In genomic region chr7:6143997-6144396, GRCh38 we compare ENCODE assay signal across 19 cellular contexts. TPM values are rescaled to one million over a fixed set of nuclear protein-coding genes. Genes with fewer than 3 reads are reported as not detected.
DNase-seq lines count a peak whose midpoint lies in the region; ATAC-seq, FAIRE-seq and TF ChIP-seq lines count a peak whose summit lies in the region.
"Had no signal": no experiment of that assay in that cellular context is flagged by ENCODE, and none has a peak within 500 bp of the region (broad histone marks: within the 10 kb centered on the region; RNA-seq: fewer than 3 reads in every experiment).

No MANE protein-coding gene starts in this region.

- peak; percentile 74 for FAIRE-seq in urothelium cell line (lab: Jason Lieb, UNC)
- FAIRE-seq: GM12891 had no signal

- no peaks in the 10 kb centered on the region for H3K4me1 ChIP-seq in CD4-positive, alpha-beta memory T cell (ENCODE audit: insufficient read depth, low read length)
- H3K4me1 ChIP-seq: BE2C had no signal

- H3K4me3 Mint-ChIP-seq in activated T-cell treated with anti-CD3 and anti-CD28 coated beads, Interleukin-2, amount 50 U/mL, for 24 hours: no peak overlapping the region
- no peak overlapping the region for H3K4me3 Mint-ChIP-seq in CD4-positive, alpha-beta memory T cell
- H3K4me3 Mint-ChIP-seq in activated T-helper 17 cell treated with anti-CD3 and anti-CD28 coated beads, Interleukin-2, amount 50 U/mL, for 72 hours: no peak overlapping the region
- H3K4me3 Mint-ChIP-seq in HFFc6: no peak overlapping the region
- H3K4me3 Mint-ChIP-seq: CD8-positive, alpha-beta T cell; H9 had no signal

- peak overlapping the region; percentile 26 for H3K27ac Mint-ChIP-seq in activated T-cell treated with anti-CD3 and anti-CD28 coated beads, Interleukin-2, amount 50 U/mL, for 24 hours
- peak overlapping the region in 4 of 7 donors; percentile 16 to 60 (median 33) for H3K27ac Mint-ChIP-seq in CD4-positive, alpha-beta memory T cell
- peak overlapping the region; percentile 33 for H3K27ac Mint-ChIP-seq in activated T-helper 17 cell treated with anti-CD3 and anti-CD28 coated beads, Interleukin-2, amount 50 U/mL, for 72 hours
- H3K27ac Mint-ChIP-seq in HFFc6: no peak overlapping the region
- H3K27ac Mint-ChIP-seq: CD8-positive, alpha-beta T cell had no signal

- intact Hi-C loops in CD4-positive, alpha-beta memory T cell (cut with micrococcal nuclease): no loop called here

- H3K36me3 ChIP-seq in CD4-positive, alpha-beta memory T cell (ENCODE audit: insufficient read depth, low read length): peaks cover 77% of the 10 kb centered on the region

- H3K9me3 ChIP-seq in CD4-positive, alpha-beta memory T cell (ENCODE audit: control insufficient read depth in 1 of 2, low read length in 2 of 2): no peaks in the 10 kb centered on the region
- H3K9me3 ChIP-seq: BE2C had no signal

- TF ChIP-seq CTCF in HFFc6 (IDR thresholded peaks at IDR 0.05): no peak

- peaks cover 92% of the 10 kb centered on the region for H3K36me3 Mint-ChIP-seq in activated T-cell treated with anti-CD3 and anti-CD28 coated beads, Interleukin-2, amount 50 U/mL, for 24 hours (ENCODE audit: low read depth)
- peaks cover 68 to 78% of the 10 kb centered on the region in 2 donors for H3K36me3 Mint-ChIP-seq in CD4-positive, alpha-beta memory T cell
- peaks cover 99% of the 10 kb centered on the region for H3K36me3 Mint-ChIP-seq in activated T-helper 17 cell treated with anti-CD3 and anti-CD28 coated beads, Interleukin-2, amount 50 U/mL, for 72 hours (ENCODE audit: low read depth)
- peaks cover 40% of the 10 kb centered on the region for H3K36me3 Mint-ChIP-seq in HFFc6 (ENCODE audit: low read depth)

- POLR2A ChIA-PET in CD4-positive, alpha-beta memory T cell (lab: Charles Lee; ENCODE audit: partially characterized antibody): no interaction called here

- ATAC-seq in activated T-helper 17 cell treated with anti-CD3 and anti-CD28 coated beads, Interleukin-2, amount 50 U/mL, for 72 hours (replicated peaks): no peak
- ATAC-seq: CD8-positive, alpha-beta T cell had no signal

- no peaks in the 10 kb centered on the region for H3K27me3 Mint-ChIP-seq in activated T-cell treated with anti-CD3 and anti-CD28 coated beads, Interleukin-2, amount 50 U/mL, for 24 hours
- no peaks in the 10 kb centered on the region for H3K27me3 Mint-ChIP-seq in CD4-positive, alpha-beta memory T cell
- H3K27me3 Mint-ChIP-seq in activated T-helper 17 cell treated with anti-CD3 and anti-CD28 coated beads, Interleukin-2, amount 50 U/mL, for 72 hours: no peaks in the 10 kb centered on the region
- H3K27me3 Mint-ChIP-seq in HFFc6 (ENCODE audit: insufficient read depth): peaks cover 3% of the 10 kb centered on the region

- no peak overlapping the region for H3K27ac ChIP-seq in CD4-positive, alpha-beta memory T cell (ENCODE audit: low read depth, low read length)
- H3K27ac ChIP-seq: GM23248 had no signal

- no peak for DNase-seq in activated T-cell treated with anti-CD3 and anti-CD28 coated beads, Interleukin-2, amount 50 U/mL, for 24 hours
- DNase-seq in activated T-cell treated with anti-CD3 and anti-CD28 coated beads, Interleukin-2, amount 50 U/mL, for 48 hours: no peak
- no peak for DNase-seq in CD4-positive, alpha-beta memory T cell
- DNase-seq in urothelium cell line (ENCODE audit: low spot score) (no peak), HFFc6 (no peak), NCI-H748 (lab: John Stamatoyannopoulos, UW; ENCODE audit: unreplicated experiment) (no peak)
- DNase-seq: BE2C; CD8-positive, alpha-beta T cell; DND-41; GM23248; H9; NCI-H1105 treated with DMSO at 0.1 percent for 48 hours; NCI-H2081; NCI-H2171 treated with DMSO at 0.1 percent for 48 hours; NCI-H524 treated with DMSO at 0.1 percent for 48 hours; OCI-M1; Right ventricle myocardium superior had no signal

- no peaks in the 10 kb centered on the region for H3K27me3 ChIP-seq in CD4-positive, alpha-beta memory T cell (ENCODE audit: insufficient read depth, low read length)
- H3K27me3 ChIP-seq: BE2C had no signal

- no peaks in the 10 kb centered on the region for H3K9me3 Mint-ChIP-seq in activated T-cell treated with anti-CD3 and anti-CD28 coated beads, Interleukin-2, amount 50 U/mL, for 24 hours
- H3K9me3 Mint-ChIP-seq in CD4-positive, alpha-beta memory T cell: no peaks in the 10 kb centered on the region
- H3K9me3 Mint-ChIP-seq in activated T-helper 17 cell treated with anti-CD3 and anti-CD28 coated beads, Interleukin-2, amount 50 U/mL, for 72 hours: no peaks in the 10 kb centered on the region
- no peaks in the 10 kb centered on the region for H3K9me3 Mint-ChIP-seq in HFFc6
- H3K9me3 Mint-ChIP-seq: CD8-positive, alpha-beta T cell; H9 had no signal

- no peak overlapping the region for H3K4me3 ChIP-seq in CD4-positive, alpha-beta memory T cell (ENCODE audit: low read length in 2 of 2)
- H3K4me3 ChIP-seq: GM23248 had no signal

- CTCF ChIA-PET in CD4-positive, alpha-beta memory T cell (lab: Charles Lee; ENCODE audit: partially characterized antibody): no interaction called here

- H3K4me1 Mint-ChIP-seq in activated T-cell treated with anti-CD3 and anti-CD28 coated beads, Interleukin-2, amount 50 U/mL, for 24 hours (ENCODE audit: low read depth): no peaks in the 10 kb centered on the region
- peaks cover 0 to 1% (median under 1%) of the 10 kb centered on the region in 4 donors for H3K4me1 Mint-ChIP-seq in CD4-positive, alpha-beta memory T cell
- no peaks in the 10 kb centered on the region for H3K4me1 Mint-ChIP-seq in activated T-helper 17 cell treated with anti-CD3 and anti-CD28 coated beads, Interleukin-2, amount 50 U/mL, for 72 hours
- no peaks in the 10 kb centered on the region for H3K4me1 Mint-ChIP-seq in HFFc6 (ENCODE audit: low read depth)
- H3K4me1 Mint-ChIP-seq: H9 had no signal

RNA-seq across cellular contexts. Expression of gene USP42, which starts 39.2 kb away (rescaled TPM):
- total RNA-seq in CD4-positive, alpha-beta memory T cell: 10 to 100 TPM; 17.6 to 20.9 TPM
- 10 to 100 TPM in 1 of 2 donors, 1 to 10 TPM in 1; 3.2 to 14.7 TPM for polyA plus RNA-seq in CD4-positive, alpha-beta memory T cell
- 10 to 100 TPM in 1 of 2 donors, 1 to 10 TPM in 1; 9.9 to 10.5 TPM for total RNA-seq in activated T-helper 17 cell treated with anti-CD3 and anti-CD28 coated beads, Interleukin-2, amount 50 U/mL, for 72 hours
- 1 to 10 TPM; 4.4 to 6.5 (median 5.9) TPM for total RNA-seq in HFFc6 (2021; fragmentation: NEBNext Ultra II Directional; extraction: Animal tissue kit (Norgen Biotek cat#: 25700))
